In genomic region chrX:24241822-24242648, GRCh38 we compare ENCODE assay signal across 7 cellular contexts.
DNase-seq lines count a peak whose midpoint lies in the region; ATAC-seq and TF ChIP-seq lines count a peak whose summit lies in the region.

No MANE protein-coding gene starts in this region.

- H3K36me3 ChIP-seq in tibial artery = no peaks in the 10 kb centered on the region

- intact Hi-C loops in tibial artery (cut with DNase I; ENCODE audit: low total_unique reads) = loop anchor here (2.0 kb wide), 1 partner anchor 159 kb away; no protein-coding TSS in a partner anchor

- TF ChIP-seq CTCF in LNCAP (IDR thresholded peaks at IDR 0.05) (peak; percentile 32; the same call in 1 of the 2 replicates), WI38 (IDR thresholded peaks at IDR 0.05; ENCODE audit: low read depth, low read length) (peak; percentile 23; the same call in 1 of the 2 replicates), tibial artery (IDR thresholded peaks at IDR 0.05) (peak; percentile 19 to 29)

- H3K27ac ChIP-seq in tibial artery = no peak overlapping the region

- H3K9me3 ChIP-seq in tibial artery = no peaks in the 10 kb centered on the region

- no peaks in the 10 kb centered on the region for H3K4me1 ChIP-seq in tibial artery

- H3K4me3 ChIP-seq in WI38 (ENCODE audit: low read depth, low read length) (no peak overlapping the region), tibial artery (no peak overlapping the region)

- DNase-seq in EH (ENCODE audit: low read depth) (peak; percentile 33), hepatic stellate cell (ENCODE audit: low spot score) (peak; percentile 38), tibial artery (no peak)
- no peak for DNase-seq in stimulated activated CD8-positive, alpha-beta memory T cell treated with anti-CD3 and anti-CD28 coated beads, Interleukin-4, amount 100 ng/mL, for 48 hours

- ATAC-seq in GM19452 (IDR thresholded peaks at IDR 0.05; ENCODE audit: unreplicated experiment) = peak; percentile 8

- no peaks in the 10 kb centered on the region for H3K27me3 ChIP-seq in tibial artery

Comparison
In these comparisons a context has a peak if more than half of its experiments do, and no peak if none do; other contexts are left out.
1. DNase-seq: peak in EH (single experiment) and hepatic stellate cell (single experiment); none in tibial artery (0 of 2) and stimulated activated CD8-positive, alpha-beta memory T cell treated with anti-CD3 and anti-CD28 coated beads, Interleukin-4, amount 100 ng/mL, for 48 hours (single experiment).
2. Peak in every context shown above with its lines, with median percentiles within 50 percentile points of each other: CTCF ChIP-seq.